ENCODE assay signal across 24 cellular contexts in genomic region chr19:32837531-32837930, GRCh38. TPM values are rescaled to one million over a fixed set of nuclear protein-coding genes. Genes with fewer than 3 reads are reported as not detected.
DNase-seq lines count a peak whose midpoint lies in the region; ATAC-seq and TF ChIP-seq lines count a peak whose summit lies in the region.
"Had no signal": no experiment of that assay in that cellular context is flagged by ENCODE, and none has a peak within 500 bp of the region (broad histone marks: within the 10 kb centered on the region; RNA-seq: fewer than 3 reads in every experiment).

No MANE protein-coding gene starts in this region.

- intact Hi-C loops in activated CD8-positive, alpha-beta T cell treated with anti-CD3 and anti-CD28 coated beads for 36 hours (cut with micrococcal nuclease) = no loop called here

- no peak for ATAC-seq in activated CD8-positive, alpha-beta T cell treated with anti-CD3 and anti-CD28 coated beads for 36 hours
- ATAC-seq in activated CD8-positive, alpha-beta T cell treated with anti-CD3 and anti-CD28 coated beads, Interleukin-2, amount 10 ng/mL, durations not matched to agents 7 days and 5 days = no peak
- ATAC-seq in natural killer cell treated with Interleukin-12 subunit alpha and Interleukin-12 subunit beta and Interleukin-15 and Interleukin-18, amount 100 ng/mL, for 72 hours = no peak
- ATAC-seq: CD8-positive, alpha-beta T cell; GM12878 had no signal

- H3K4me3 Mint-ChIP-seq in activated CD8-positive, alpha-beta T cell treated with anti-CD3 and anti-CD28 coated beads for 36 hours = no peak overlapping the region
- H3K4me3 Mint-ChIP-seq in activated CD8-positive, alpha-beta T cell treated with anti-CD3 and anti-CD28 coated beads, Interleukin-2, amount 10 ng/mL, durations not matched to agents 7 days and 5 days = no peak overlapping the region
- H3K4me3 Mint-ChIP-seq in natural killer cell treated with Interleukin-12 subunit alpha and Interleukin-12 subunit beta and Interleukin-15 and Interleukin-18, amount 100 ng/mL, for 72 hours = no peak overlapping the region
- H3K4me3 Mint-ChIP-seq in CD8-positive, alpha-beta memory T cell = no peak overlapping the region
- H3K4me3 Mint-ChIP-seq: B cell; CD8-positive, alpha-beta T cell had no signal

- POLR2A ChIA-PET in activated CD8-positive, alpha-beta T cell treated with anti-CD3 and anti-CD28 coated beads for 36 hours (lab: Charles Lee) = no interaction called here
- POLR2A ChIA-PET in activated CD8-positive, alpha-beta T cell treated with anti-CD3 and anti-CD28 coated beads, Interleukin-2, amount 10 ng/mL, durations not matched to agents 7 days and 5 days (lab: Charles Lee) = no interaction called here
- POLR2A ChIA-PET in CD8-positive, alpha-beta memory T cell (lab: Charles Lee) = no interaction called here

- H3K27ac ChIP-seq in CD8-positive, alpha-beta memory T cell (ENCODE audit: low read depth, low read length) = no peak overlapping the region
- H3K27ac ChIP-seq: BLaER1, C4-2B, GM23248 had no signal

- H3K9me3 Mint-ChIP-seq in activated CD8-positive, alpha-beta T cell treated with anti-CD3 and anti-CD28 coated beads for 36 hours = peaks cover 11% of the 10 kb centered on the region
- H3K9me3 Mint-ChIP-seq in activated CD8-positive, alpha-beta T cell treated with anti-CD3 and anti-CD28 coated beads, Interleukin-2, amount 10 ng/mL, durations not matched to agents 7 days and 5 days (ENCODE audit: insufficient read depth) = peaks cover 13% of the 10 kb centered on the region
- no peaks in the 10 kb centered on the region for H3K9me3 Mint-ChIP-seq in natural killer cell treated with Interleukin-12 subunit alpha and Interleukin-12 subunit beta and Interleukin-15 and Interleukin-18, amount 100 ng/mL, for 72 hours
- peaks cover 10 to 17% (median 16%) of the 10 kb centered on the region in 5 donors for H3K9me3 Mint-ChIP-seq in CD8-positive, alpha-beta memory T cell

- H3K36me3 Mint-ChIP-seq in activated CD8-positive, alpha-beta T cell treated with anti-CD3 and anti-CD28 coated beads for 36 hours (ENCODE audit: low read depth) = peaks cover 11% of the 10 kb centered on the region
- no peaks in the 10 kb centered on the region for H3K36me3 Mint-ChIP-seq in activated CD8-positive, alpha-beta T cell treated with anti-CD3 and anti-CD28 coated beads, Interleukin-2, amount 10 ng/mL, durations not matched to agents 7 days and 5 days (ENCODE audit: low read depth)
- peaks cover 13% of the 10 kb centered on the region for H3K36me3 Mint-ChIP-seq in natural killer cell treated with Interleukin-12 subunit alpha and Interleukin-12 subunit beta and Interleukin-15 and Interleukin-18, amount 100 ng/mL, for 72 hours
- peaks cover 0 to 21% (median 4%) of the 10 kb centered on the region in 3 donors for H3K36me3 Mint-ChIP-seq in CD8-positive, alpha-beta memory T cell
- H3K36me3 Mint-ChIP-seq: CD4-positive, CD25-positive, alpha-beta regulatory T cell; CD8-positive, alpha-beta T cell had no signal

- H3K27me3 Mint-ChIP-seq in activated CD8-positive, alpha-beta T cell treated with anti-CD3 and anti-CD28 coated beads for 36 hours = no peaks in the 10 kb centered on the region
- no peaks in the 10 kb centered on the region for H3K27me3 Mint-ChIP-seq in activated CD8-positive, alpha-beta T cell treated with anti-CD3 and anti-CD28 coated beads, Interleukin-2, amount 10 ng/mL, durations not matched to agents 7 days and 5 days (ENCODE audit: low read depth)
- no peaks in the 10 kb centered on the region for H3K27me3 Mint-ChIP-seq in natural killer cell treated with Interleukin-12 subunit alpha and Interleukin-12 subunit beta and Interleukin-15 and Interleukin-18, amount 100 ng/mL, for 72 hours
- H3K27me3 Mint-ChIP-seq in CD8-positive, alpha-beta memory T cell = peaks cover 0 to 6% of the 10 kb centered on the region in 2 donors
- H3K27me3 Mint-ChIP-seq: B cell; CD4-positive, CD25-positive, alpha-beta regulatory T cell had no signal

- no peak overlapping the region for H3K27ac Mint-ChIP-seq in activated CD8-positive, alpha-beta T cell treated with anti-CD3 and anti-CD28 coated beads for 36 hours
- H3K27ac Mint-ChIP-seq in activated CD8-positive, alpha-beta T cell treated with anti-CD3 and anti-CD28 coated beads, Interleukin-2, amount 10 ng/mL, durations not matched to agents 7 days and 5 days = no peak overlapping the region
- no peak overlapping the region for H3K27ac Mint-ChIP-seq in natural killer cell treated with Interleukin-12 subunit alpha and Interleukin-12 subunit beta and Interleukin-15 and Interleukin-18, amount 100 ng/mL, for 72 hours
- H3K27ac Mint-ChIP-seq in CD8-positive, alpha-beta memory T cell = no peak overlapping the region
- H3K27ac Mint-ChIP-seq: B cell; CD4-positive, CD25-positive, alpha-beta regulatory T cell; CD8-positive, alpha-beta T cell had no signal

- peaks cover 6% of the 10 kb centered on the region for H3K4me1 Mint-ChIP-seq in activated CD8-positive, alpha-beta T cell treated with anti-CD3 and anti-CD28 coated beads for 36 hours (ENCODE audit: low read depth)
- no peaks in the 10 kb centered on the region for H3K4me1 Mint-ChIP-seq in activated CD8-positive, alpha-beta T cell treated with anti-CD3 and anti-CD28 coated beads, Interleukin-2, amount 10 ng/mL, durations not matched to agents 7 days and 5 days (ENCODE audit: low read depth)
- no peaks in the 10 kb centered on the region for H3K4me1 Mint-ChIP-seq in natural killer cell treated with Interleukin-12 subunit alpha and Interleukin-12 subunit beta and Interleukin-15 and Interleukin-18, amount 100 ng/mL, for 72 hours (ENCODE audit: low read depth in 2 of 2)
- peaks cover 0 to 6% (median 2%) of the 10 kb centered on the region in 3 donors for H3K4me1 Mint-ChIP-seq in CD8-positive, alpha-beta memory T cell
- H3K4me1 Mint-ChIP-seq: B cell had no signal

- no peaks in the 10 kb centered on the region for H3K27me3 ChIP-seq in CD8-positive, alpha-beta memory T cell (ENCODE audit: insufficient read depth, low read length, poor library complexity, severe bottlenecking)
- H3K27me3 ChIP-seq: BLaER1 had no signal

- H3K9me3 ChIP-seq in CD8-positive, alpha-beta memory T cell (ENCODE audit: low read length) = no peaks in the 10 kb centered on the region

- no peaks in the 10 kb centered on the region for H3K4me1 ChIP-seq in CD8-positive, alpha-beta memory T cell (ENCODE audit: insufficient read depth, low read length)
- H3K4me1 ChIP-seq: BLaER1 had no signal

- H3K36me3 ChIP-seq in CD8-positive, alpha-beta memory T cell (ENCODE audit: insufficient read depth, low read length) = no peaks in the 10 kb centered on the region
- H3K36me3 ChIP-seq: BLaER1 had no signal

- no peak for TF ChIP-seq CTCF in activated CD8-positive, alpha-beta T cell treated with anti-CD3 and anti-CD28 coated beads for 36 hours (IDR thresholded peaks at IDR 0.05)
- no peak for TF ChIP-seq CTCF in fibroblast of mammary gland (conservative IDR thresholded peaks at IDR 0.05; ENCODE audit: control insufficient read depth, insufficient read depth, low read depth, low read length)

- H3K4me3 ChIP-seq in fibroblast of mammary gland (ENCODE audit: control insufficient read depth, low read depth, low read length) = no peak overlapping the region
- no peak overlapping the region for H3K4me3 ChIP-seq in CD8-positive, alpha-beta memory T cell (ENCODE audit: low read length)
- H3K4me3 ChIP-seq: BLaER1, GM12878, GM23248 had no signal

- CTCF ChIA-PET in activated CD8-positive, alpha-beta T cell treated with anti-CD3 and anti-CD28 coated beads for 36 hours (lab: Charles Lee) = no interaction called here
- CTCF ChIA-PET in activated CD8-positive, alpha-beta T cell treated with anti-CD3 and anti-CD28 coated beads, Interleukin-2, amount 10 ng/mL, durations not matched to agents 7 days and 5 days (lab: Charles Lee) = no interaction called here
- CTCF ChIA-PET in CD8-positive, alpha-beta memory T cell (lab: Charles Lee) = no interaction called here

- peak; percentile 23 for DNase-seq in activated CD8-positive, alpha-beta T cell treated with anti-CD3 and anti-CD28 coated beads for 36 hours
- DNase-seq in activated CD8-positive, alpha-beta T cell treated with anti-CD3 and anti-CD28 coated beads, Interleukin-2, amount 10 ng/mL, durations not matched to agents 7 days and 5 days = no peak
- peak; percentile 4 for DNase-seq in stimulated activated naive CD4-positive, alpha-beta T cell treated with Interleukin-2 at 50 U/mL for 16 hours (lab: John Stamatoyannopoulos, UW)
- no peak for DNase-seq in stimulated activated naive CD4-positive, alpha-beta T cell (lab: John Stamatoyannopoulos, UW)
- DNase-seq in RKO (ENCODE audit: low spot score) (peak; percentile 21), fibroblast of mammary gland (ENCODE audit: low read depth) (peak; percentile 3)
- no peak for DNase-seq in natural killer cell treated with Interleukin-12 subunit alpha and Interleukin-12 subunit beta and Interleukin-15 and Interleukin-18, amount 100 ng/mL, for 72 hours (ENCODE audit: low spot score)
- DNase-seq in CD8-positive, alpha-beta memory T cell = no peak
- DNase-seq: CD4-positive, CD25-positive, alpha-beta regulatory T cell; CD8-positive, alpha-beta T cell; DMS 273 treated with DMSO at 0.1 percent for 48 hours; DMS79; EL; GDM1; GM23248; H7; HCEC 1CT had no signal

RNA-seq across cellular contexts. Expression of gene SLC7A9, which starts 32.0 kb away (rescaled TPM):
- total RNA-seq in activated CD8-positive, alpha-beta T cell treated with anti-CD3 and anti-CD28 coated beads for 36 hours = not detected
- total RNA-seq in activated CD8-positive, alpha-beta T cell treated with anti-CD3 and anti-CD28 coated beads, Interleukin-2, amount 10 ng/mL, durations not matched to agents 7 days and 5 days = under 1 TPM; 0.10 to 0.58 TPM
- under 1 TPM in 1 of 2 donors, not detected in 1; 0.31 TPM for total RNA-seq in natural killer cell treated with Interleukin-12 subunit alpha and Interleukin-12 subunit beta and Interleukin-15 and Interleukin-18, amount 100 ng/mL, for 72 hours
- under 1 TPM; 0.24 to 0.28 TPM for total RNA-seq in CD8-positive, alpha-beta memory T cell
- not detected for polyA plus RNA-seq in CD8-positive, alpha-beta memory T cell
- total RNA-seq: A172; CD8-positive, alpha-beta T cell; GM23248; H1; H7 had no signal
- polyA plus RNA-seq: AG04450; CD4-positive, CD25-positive, alpha-beta regulatory T cell; GM12878; GM23248 had no signal

Comparison
In these comparisons a context has a peak if more than half of its experiments do, and no peak if none do; other contexts are left out.
1. DNase-seq: peak in activated CD8-positive, alpha-beta T cell treated with anti-CD3 and anti-CD28 coated beads for 36 hours (single experiment), stimulated activated naive CD4-positive, alpha-beta T cell treated with Interleukin-2 at 50 U/mL for 16 hours (single experiment), RKO (single experiment) and fibroblast of mammary gland (single experiment); none in activated CD8-positive, alpha-beta T cell treated with anti-CD3 and anti-CD28 coated beads, Interleukin-2, amount 10 ng/mL, durations not matched to agents 7 days and 5 days (single experiment), stimulated activated naive CD4-positive, alpha-beta T cell (0 of 6), natural killer cell treated with Interleukin-12 subunit alpha and Interleukin-12 subunit beta and Interleukin-15 and Interleukin-18, amount 100 ng/mL, for 72 hours (single experiment) and CD8-positive, alpha-beta memory T cell (0 of 5).